In the genomic region with DNA sequence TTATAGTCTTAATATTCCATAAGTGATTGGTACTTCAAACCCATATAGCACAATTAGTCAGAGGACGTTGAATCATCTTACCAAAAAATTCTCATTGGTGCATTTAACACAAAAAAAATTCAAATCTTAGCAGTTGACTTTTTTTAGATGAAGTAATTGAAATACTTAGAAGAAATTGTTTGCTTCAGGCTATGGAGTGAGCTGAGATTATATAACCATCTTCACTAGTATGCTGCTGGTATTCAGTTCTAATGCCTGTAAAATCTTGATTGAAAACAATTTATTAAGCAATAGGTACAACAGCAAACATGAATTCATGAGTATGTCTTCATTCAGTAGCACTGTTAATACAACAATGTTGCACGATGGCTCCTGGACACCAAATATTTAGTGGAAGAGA, we compare ENCODE assay signal across 21 cellular contexts.
"Had no signal": no experiment of that assay in that cellular context is flagged by ENCODE, and none has a peak within 500 bp of the region (broad histone marks: within the 10 kb centered on the region; RNA-seq: fewer than 3 reads in every experiment).

No MANE protein-coding gene starts in this region.

- H2AFZ ChIP-seq: parathyroid adenoma had no signal

- H3K9ac ChIP-seq: parathyroid adenoma had no signal

- DNase-seq: dermis blood vessel endothelial cell; effector memory CD8-positive, alpha-beta T cell; gastrocnemius medialis; kidney; mesenchymal stem cell; mucosa of descending colon; naive B cell; right cardiac atrium; sigmoid colon; stimulated activated CD4-positive, alpha-beta T cell treated with anti-CD3 and anti-CD28 coated beads, Interleukin-2, amount 100 ng/mL, for 24 hours; stimulated activated CD4-positive, alpha-beta T cell treated with anti-CD3 and anti-CD28 coated beads, Interleukin-4, amount 100 ng/mL, for 24 hours; stimulated activated naive CD4-positive, alpha-beta T cell treated with Interleukin-2 at 50 U/mL for 16 hours; stomach; thyroid gland had no signal

- H3K27me3 ChIP-seq: gastrocnemius medialis, sigmoid colon, stomach, thyroid gland had no signal

- H3K27ac ChIP-seq: coronary artery, gastrocnemius medialis, parathyroid adenoma, prostate gland, sigmoid colon, stomach, thyroid gland had no signal

- H3K9me3 ChIP-seq: gastrocnemius medialis, mucosa of descending colon, prostate gland, sigmoid colon, stomach, thyroid gland had no signal

- H3K4me1 ChIP-seq: gastrocnemius medialis, parathyroid adenoma, prostate gland, sigmoid colon, stomach, thyroid gland had no signal

- H3K4me3 ChIP-seq: coronary artery, gastrocnemius medialis, lung, mucosa of descending colon, prostate gland, sigmoid colon, stomach, thyroid gland had no signal

- ATAC-seq: effector memory CD8-positive, alpha-beta T cell; gastrocnemius medialis; left lobe of liver; mucosa of descending colon; natural killer cell treated with Interleukin-12 subunit alpha and Interleukin-12 subunit beta and Interleukin-15 and Interleukin-18, amount 100 ng/mL, for 72 hours; right cardiac atrium; stimulated activated effector memory CD8-positive, alpha-beta T cell treated with anti-CD3 and anti-CD28 coated beads, Interleukin-12 subunit alpha, Interleukin-12 subunit beta, amount 100 ng/mL, for 72 hours had no signal

- H3K36me3 ChIP-seq: gastrocnemius medialis, prostate gland, sigmoid colon, stomach, thyroid gland had no signal
